Comparison of ENCODE assay signal across 22 cellular contexts in the genomic region with DNA sequence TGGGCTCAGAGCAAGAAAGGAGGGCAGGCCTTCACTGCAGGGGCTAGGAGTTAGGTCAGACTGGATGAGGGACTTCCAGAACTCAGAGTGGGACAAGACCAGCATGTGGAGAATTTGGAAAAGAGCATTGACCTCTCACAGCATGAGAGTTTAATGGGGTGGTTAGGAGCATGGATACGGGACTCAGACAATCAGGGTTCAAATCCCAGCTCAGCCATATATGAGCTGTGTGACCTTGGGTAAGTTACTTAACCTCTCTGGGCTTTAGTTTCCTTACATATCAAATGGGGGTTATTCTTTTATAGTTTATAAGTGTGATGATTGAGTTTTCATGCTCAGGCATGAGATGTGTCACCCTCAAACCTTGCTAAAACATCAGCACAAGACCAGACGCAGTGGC. TPM values are rescaled to one million over a fixed set of nuclear protein-coding genes. Genes with fewer than 3 reads are reported as not detected.
DNase-seq lines count a peak whose midpoint lies in the region; ATAC-seq, FAIRE-seq and TF ChIP-seq lines count a peak whose summit lies in the region.
"Had no signal": no experiment of that assay in that cellular context is flagged by ENCODE, and none has a peak within 500 bp of the region (broad histone marks: within the 10 kb centered on the region; RNA-seq: fewer than 3 reads in every experiment).

No MANE protein-coding gene starts in this region.

- H3K79me2 ChIP-seq in HepG2 (ENCODE audit: insufficient read depth, low read length) (no peaks in the 10 kb centered on the region), GM12878 (ENCODE audit: control insufficient read depth, insufficient read depth, low read length) (no peaks in the 10 kb centered on the region), PC-9 (ENCODE audit: low read depth) (no peaks in the 10 kb centered on the region)

- H3K27ac Mint-ChIP-seq in neural crest cell (ENCODE audit: unreplicated experiment), result peak overlapping the region; percentile 43
- H3K27ac Mint-ChIP-seq: CD4-positive, alpha-beta memory T cell; H9; HFFc6 had no signal

- H3K9ac ChIP-seq in HepG2 (ENCODE audit: insufficient read depth, low read depth, low read length), result no peak overlapping the region
- no peak overlapping the region for H3K9ac ChIP-seq in GM12878 (ENCODE audit: control insufficient read depth, insufficient read depth, low read length)
- H3K9ac ChIP-seq: GM23248 had no signal

- POLR2A ChIA-PET in HepG2 (lab: Yijun Ruan, JAX) (no interaction called here), GM12878 (lab: Charles Lee) (no interaction called here), PC-9 (lab: Charles Lee; ENCODE audit: unreplicated experiment) (no interaction called here)

- no peak overlapping the region for H3K4me3 ChIP-seq in HepG2 (replicated peaks in 1 of 3; ENCODE audit: insufficient read depth in 1 of 3, low read depth in 2 of 3, low read length in 3 of 3)
- no peak overlapping the region for H3K4me3 ChIP-seq in right lobe of liver
- no peak overlapping the region for H3K4me3 ChIP-seq in GM12878
- H3K4me3 ChIP-seq in PC-9, result no peak overlapping the region
- no peak overlapping the region for H3K4me3 ChIP-seq in adrenal gland
- H3K4me3 ChIP-seq in transverse colon, result no peak overlapping the region
- H3K4me3 ChIP-seq: GM23248 had no signal

- no peaks in the 10 kb centered on the region for H3K27me3 Mint-ChIP-seq in neural crest cell (ENCODE audit: low read depth)
- H3K27me3 Mint-ChIP-seq: CD4-positive, alpha-beta memory T cell had no signal

- H3K36me3 ChIP-seq in HepG2 (replicated peaks in 1 of 2; ENCODE audit: control insufficient read depth in 1 of 2, insufficient read depth in 2 of 2, low read length in 2 of 2) (no peaks in the 10 kb centered on the region), right lobe of liver (no peaks in the 10 kb centered on the region), GM12878 (ENCODE audit: control insufficient read depth in 2 of 2, insufficient read depth in 2 of 2, low read length in 1 of 2) (no peaks in the 10 kb centered on the region), PC-9 (ENCODE audit: low read depth) (no peaks in the 10 kb centered on the region), adrenal gland (replicated peaks in 1 of 2) (no peaks in the 10 kb centered on the region), transverse colon (no peaks in the 10 kb centered on the region)

- peaks cover 2% of the 10 kb centered on the region for H3K4me1 Mint-ChIP-seq in neural crest cell

- in situ Hi-C loops in HepG2 (cut with HindIII; ENCODE audit: extremely low pct_ligation_motif_present, low pct_unique_long_range_greater_than_20kb) (no loop called here), GM12878 (cut with MboI) (no loop called here), transverse colon (cut with MboI; ENCODE audit: low pct_ligation_motif_present in 1 of 4, low pct_unique_long_range_greater_than_20kb in 1 of 4, low sequenced_read_pairs in 3 of 4) (loop anchor here in 1 of 4 donors (10.0 kb wide), 1 partner anchor 69 kb away; no protein-coding TSS in a partner anchor)

- no peak for DNase-seq in HepG2 (ENCODE audit: low spot score)
- DNase-seq in right lobe of liver, result no peak
- no peak for DNase-seq in GM12878 (ENCODE audit: low read depth, low spot score)
- no peak for DNase-seq in neural crest cell (ENCODE audit: low read depth, low spot score)
- DNase-seq in PC-9, result no peak
- no peak for DNase-seq in adrenal gland
- no peak for DNase-seq in transverse colon
- DNase-seq: 8988T; C1 segment of cervical spinal cord; Calu3; CD4-positive, alpha-beta memory T cell; COR-L47; DMS53; DMS79 treated with DMSO at 0.1 percent for 48 hours; GF-D8; GM23248; H9; HFFc6 had no signal

- SMC1A ChIA-PET in GM12878 (lab: Charles Lee; ENCODE audit: uncharacterized antibody, unreplicated experiment), result interaction anchor here (1.5 kb wide), 1 partner anchor 25 kb away, joined by 3 read pairs; no protein-coding TSS in a partner anchor

- H3K4me2 ChIP-seq in HepG2 (ENCODE audit: low read depth, low read length) (no peak overlapping the region), GM12878 (ENCODE audit: control insufficient read depth, insufficient read depth) (no peak overlapping the region), PC-9 (no peak overlapping the region)

- H3K4me3 Mint-ChIP-seq in neural crest cell, result no peak overlapping the region
- H3K4me3 Mint-ChIP-seq: CD4-positive, alpha-beta memory T cell; H9; HFFc6 had no signal

- CTCF ChIA-PET in HepG2 (lab: Yijun Ruan, JAX; ENCODE audit: low intra/inter-chr PET ratio, low total read pairs), result no interaction called here
- CTCF ChIA-PET in GM12878 (lab: Yijun Ruan, JAX), result interaction anchor here (1.4 kb wide), 1 partner anchor 12 kb away, joined by 3 read pairs; no protein-coding TSS in a partner anchor
- CTCF ChIA-PET in PC-9 (lab: Charles Lee), result no interaction called here

- RAD21 ChIA-PET in GM12878 (lab: Charles Lee; ENCODE audit: unreplicated experiment), result interaction anchor here (2.7 kb wide), 1 partner anchor 37 kb away, joined by 10 read pairs; a partner anchor contains a TSS

- H3K36me3 Mint-ChIP-seq in neural crest cell (ENCODE audit: low read depth), result no peaks in the 10 kb centered on the region
- H3K36me3 Mint-ChIP-seq: CD4-positive, alpha-beta memory T cell had no signal

- H3K27me3 ChIP-seq in HepG2 (ENCODE audit: control insufficient read depth in 1 of 2, insufficient read depth in 2 of 2, low read length in 2 of 2), result peaks cover 3 to 10% of the 10 kb centered on the region in 2 experiments; a peak in 3 of 5 replicates
- H3K27me3 ChIP-seq in right lobe of liver, result no peaks in the 10 kb centered on the region
- no peaks in the 10 kb centered on the region for H3K27me3 ChIP-seq in GM12878 (replicated peaks in 1 of 2; ENCODE audit: control insufficient read depth in 2 of 2, insufficient read depth in 2 of 2, low read length in 1 of 2)
- H3K27me3 ChIP-seq in PC-9 (ENCODE audit: insufficient read depth, low read depth), result no peaks in the 10 kb centered on the region
- H3K27me3 ChIP-seq in adrenal gland, result no peaks in the 10 kb centered on the region
- H3K27me3 ChIP-seq in transverse colon, result peaks cover 6% of the 10 kb centered on the region

- BruUV-seq in HepG2 (replicated peaks; lab: Mats Ljungman, UMichigan) (no TSS peak), GM12878 (replicated peaks; lab: Mats Ljungman, UMichigan) (no TSS peak), PC-9 (replicated peaks; lab: Mats Ljungman, UMichigan) (no TSS peak)

- H3K9me3 Mint-ChIP-seq in neural crest cell, result no peaks in the 10 kb centered on the region
- H3K9me3 Mint-ChIP-seq: CD4-positive, alpha-beta memory T cell; H9; HFFc6 had no signal

- H3K9me3 ChIP-seq in HepG2 (ENCODE audit: low read length) (no peaks in the 10 kb centered on the region), right lobe of liver (no peaks in the 10 kb centered on the region), GM12878 (replicated peaks; ENCODE audit: control insufficient read depth, insufficient read depth, low read length) (no peaks in the 10 kb centered on the region), PC-9 (ENCODE audit: insufficient read depth, low read depth) (no peaks in the 10 kb centered on the region), adrenal gland (replicated peaks in 1 of 3) (no peaks in the 10 kb centered on the region), transverse colon (no peaks in the 10 kb centered on the region)

- TF ChIP-seq POLR2A in HepG2 (IDR thresholded peaks at IDR 0.05; ENCODE audit: insufficient read depth in 1 of 2, low read depth in 2 of 2, low read length in 2 of 2) (no peak), right lobe of liver (IDR thresholded peaks at IDR 0.05) (no peak), GM12878 (IDR thresholded peaks at IDR 0.05; ENCODE audit: low read depth, low read length) (no peak), adrenal gland (IDR thresholded peaks at IDR 0.05) (no peak), transverse colon (IDR thresholded peaks at IDR 0.05) (no peak)

- 0 out of 2 replicates have a peak, but pooled peaks cover 13% of the 10 kb centered on the region for H3F3A ChIP-seq in PC-9 (ENCODE audit: insufficient read depth, low read depth)

- TF ChIP-seq CTCF in HepG2 (CRISPR knock-in tag; IDR thresholded peaks at IDR 0.05) (no peak), right lobe of liver (IDR thresholded peaks at IDR 0.05) (no peak), GM12878 (IDR thresholded peaks at IDR 0.05 in 2 of 3, conservative IDR thresholded peaks at IDR 0.05 in 1 of 3; ENCODE audit: control insufficient read depth in 2 of 3, extremely low read depth in 1 of 3, insufficient read depth in 1 of 3, low read depth in 3 of 3, low read length in 3 of 3) (no peak), neural crest cell (conservative IDR thresholded peaks at IDR 0.05) (no peak), PC-9 (conservative IDR thresholded peaks at IDR 0.05) (no peak), adrenal gland (IDR thresholded peaks at IDR 0.05) (no peak), transverse colon (IDR thresholded peaks at IDR 0.05) (no peak)

- H4K20me1 ChIP-seq in HepG2 (ENCODE audit: insufficient read depth, low read length), result no peaks in the 10 kb centered on the region
- H4K20me1 ChIP-seq in GM12878 (ENCODE audit: control insufficient read depth, insufficient read depth), result no peaks in the 10 kb centered on the region
- no peaks in the 10 kb centered on the region for H4K20me1 ChIP-seq in PC-9 (ENCODE audit: insufficient read depth)

- H2AFZ ChIP-seq in HepG2 (ENCODE audit: low read length) (no peak overlapping the region), GM12878 (ENCODE audit: control insufficient read depth, low read depth, low read length) (no peak overlapping the region), PC-9 (no peak overlapping the region)
- H2AFZ ChIP-seq: GM23248 had no signal

- TF ChIP-seq EP300 in HepG2 (IDR thresholded peaks at IDR 0.05; ENCODE audit: low read depth in 2 of 2, low read length in 2 of 2) (no peak), HepG2 (CRISPR knock-in tag; IDR thresholded peaks at IDR 0.05; ENCODE audit: borderline replicate concordance) (no peak), GM12878 (IDR thresholded peaks at IDR 0.05; ENCODE audit: borderline replicate concordance in 1 of 2, control insufficient read depth in 1 of 2, low read depth in 2 of 2, low read length in 2 of 2) (no peak), transverse colon (IDR thresholded peaks at IDR 0.05; ENCODE audit: low read depth) (no peak)

- no peaks in the 10 kb centered on the region for H3K9me2 ChIP-seq in PC-9 (ENCODE audit: insufficient read depth)

- WGBS in HepG2 (ENCODE audit: low lambda C conversion rate), result 50% methylated on average over 2 of the region's 2 CpGs
- 83% methylated on average over 2 of the region's 2 CpGs for WGBS in right lobe of liver (ENCODE audit: insufficient coverage, low coverage, low lambda C conversion rate, missing lambda C conversion rate)
- WGBS in GM12878 (ENCODE audit: insufficient coverage, insufficient replicate concordance, low lambda C conversion rate, missing lambda C conversion rate), result 68% methylated on average over 2 of the region's 2 CpGs
- WGBS in adrenal gland, 4 donors, result 82 to 92% (median 86%) methylated on average over 2 of the region's 2 CpGs
- 98% methylated on average over 2 of the region's 2 CpGs; no CpG with 5 or more reads in 1 of the 2 donors for WGBS in transverse colon (ENCODE audit: low coverage in 1 of 2), 2 donors

- ATAC-seq in HepG2, result no peak
- no peak for ATAC-seq in right lobe of liver
- ATAC-seq in GM12878, result no peak
- ATAC-seq: HCT116 had no signal

- no peak overlapping the region for H3K27ac ChIP-seq in HepG2 (ENCODE audit: extremely low read length, insufficient read depth, low read length)
- no peak overlapping the region for H3K27ac ChIP-seq in right lobe of liver
- no peak overlapping the region for H3K27ac ChIP-seq in GM12878 (ENCODE audit: control insufficient read depth, insufficient read depth)
- H3K27ac ChIP-seq in PC-9, result no peak overlapping the region
- no peak overlapping the region for H3K27ac ChIP-seq in adrenal gland
- H3K27ac ChIP-seq in transverse colon, result no peak overlapping the region
- H3K27ac ChIP-seq: GM23248 had no signal

- H3K4me1 ChIP-seq in HepG2 (ENCODE audit: insufficient read depth, low read length) (peaks cover under 1% of the 10 kb centered on the region; the same call in 1 of the 2 replicates), right lobe of liver (peaks cover 0 to 3% (median 0%) of the 10 kb centered on the region in 4 donors), GM12878 (ENCODE audit: control insufficient read depth, insufficient read depth, low read length) (no peaks in the 10 kb centered on the region), PC-9 (replicated peaks; ENCODE audit: insufficient read depth) (peaks cover 5% of the 10 kb centered on the region; the same call in 1 of the 2 replicates), adrenal gland (replicated peaks in 1 of 2) (no peaks in the 10 kb centered on the region), transverse colon (no peaks in the 10 kb centered on the region)

- TF ChIP-seq RAD21 in HepG2 (CRISPR knock-in tag; IDR thresholded peaks at IDR 0.05) (no peak), GM12878 (IDR thresholded peaks at IDR 0.05; ENCODE audit: insufficient read depth, low read depth, low read length) (no peak)

- FAIRE-seq in HepG2 (lab: Jason Lieb, UNC) (no peak), GM12878 (lab: Jason Lieb, UNC) (no peak)
- FAIRE-seq: GM12892 had no signal

- intact Hi-C loops in HepG2 (cut with micrococcal nuclease; ENCODE audit: unreplicated experiment) (no loop called here), right lobe of liver (cut with DNase I) (no loop called here), GM12878 (cut with micrococcal nuclease; ENCODE audit: unreplicated experiment) (no loop called here), PC-9 (cut with micrococcal nuclease; ENCODE audit: unreplicated experiment) (no loop called here), adrenal gland (cut with DNase I) (no loop called here), transverse colon (cut with DNase I; ENCODE audit: low total_unique reads) (loop anchor here (10.0 kb wide), 1 partner anchor 59 kb away; no protein-coding TSS in a partner anchor)

RNA-seq across cellular contexts. Expression of a gene that starts 37.4 kb away (rescaled TPM):
- total RNA-seq in HepG2 (2016; rRNA removed; fragmentation: Illumina TruSeq; extraction: Trizol), result 68.9 and 77.9 TPM in 2 replicates
- 33.0 and 40.4 TPM in 2 replicates for total RNA-seq in HepG2 (2016; cell fraction: cytosol; rRNA removed; fragmentation: Illumina TruSeq; extraction: Trizol; ENCODE audit: low read depth)
- total RNA-seq in HepG2 (2016; cell fraction: insoluble cytoplasmic fraction; rRNA removed; fragmentation: Illumina TruSeq; extraction: Trizol), result 67.3 and 68.1 TPM in 2 replicates
- 116 and 133 TPM in 2 replicates for total RNA-seq in HepG2 (2016; cell fraction: membrane; rRNA removed; fragmentation: Illumina TruSeq; extraction: Trizol)
- 33.2 and 35.5 TPM in 2 replicates for total RNA-seq in HepG2 (2016; cell fraction: nucleus; rRNA removed; fragmentation: Illumina TruSeq; extraction: Trizol)
- 76.9 and 81.4 TPM in 2 replicates for polyA plus RNA-seq in HepG2 (2011; rRNA removed)
- polyA plus RNA-seq in HepG2 (2011; cell fraction: cytosol; rRNA removed), result 86.0 TPM in 2 replicates
- polyA plus RNA-seq in HepG2 (2011; cell fraction: nucleus; rRNA removed), result 33.7 and 38.7 TPM in 2 replicates
- polyA plus RNA-seq in HepG2 (2012), result 40.0 and 40.1 TPM in 2 replicates
- polyA plus RNA-seq in HepG2 (2016; cell fraction: cytosol; fragmentation: Illumina TruSeq; extraction: Trizol; ENCODE audit: low read depth), result 28.2 and 39.0 TPM in 2 replicates
- 72.9 and 78.4 TPM in 2 replicates for polyA plus RNA-seq in HepG2 (2016; cell fraction: insoluble cytoplasmic fraction; fragmentation: Illumina TruSeq; extraction: Trizol; ENCODE audit: low read depth)
- polyA plus RNA-seq in HepG2 (2016; cell fraction: membrane; fragmentation: Illumina TruSeq; extraction: Trizol; ENCODE audit: low read depth), result 87.0 and 103 TPM in 2 replicates
- polyA plus RNA-seq in HepG2 (2016; cell fraction: nucleus; fragmentation: Illumina TruSeq; extraction: Trizol; ENCODE audit: insufficient read depth, low read depth), result 49.9 and 55.5 TPM in 2 replicates
- polyA minus RNA-seq in HepG2 (2011; rRNA and poly(A)+ RNA removed; ENCODE audit: low replicate concordance), result 171 and 230 TPM in 2 replicates
- 93.0 and 100 TPM in 2 replicates for polyA minus RNA-seq in HepG2 (2011; cell fraction: cytosol; rRNA and poly(A)+ RNA removed)
- polyA minus RNA-seq in HepG2 (2011; cell fraction: nucleus; rRNA and poly(A)+ RNA removed), result 24.7 and 35.2 TPM in 2 replicates
- total RNA-seq in right lobe of liver, result 10 to 100 TPM; 57.5 to 71.8 (median 66.1) TPM
- total RNA-seq in GM12878 (2013; cell fraction: nucleolus; rRNA removed), result 39.1 and 42.2 TPM in 2 replicates
- 62.7 and 65.9 TPM in 2 replicates for total RNA-seq in GM12878 (2014; rRNA removed)
- 45.0 and 47.0 TPM in 2 replicates for total RNA-seq in GM12878 (2014; rRNA removed; fragmentation: Illumina TruSeq; extraction: Trizol)
- total RNA-seq in GM12878 (2021), result 77.0 and 78.3 TPM in 2 replicates
- polyA plus RNA-seq in GM12878 (2011; ENCODE audit: low read depth), result 39.6 TPM
- 98.6 and 99.9 TPM in 2 replicates for polyA plus RNA-seq in GM12878 (2011; rRNA removed)
- 113 and 137 TPM in 2 replicates for polyA plus RNA-seq in GM12878 (2011; cell fraction: cytosol; rRNA removed)
- polyA plus RNA-seq in GM12878 (2011; cell fraction: nucleus; rRNA removed), result 52.2 and 54.1 TPM in 2 replicates
- polyA plus RNA-seq in GM12878 (2012), result 60.4 and 69.4 TPM in 2 replicates
- 34.8 and 44.7 TPM in 2 replicates for polyA plus RNA-seq in GM12878 (2014; fragmentation: Illumina TruSeq; extraction: Trizol)
- 10 to 100 TPM; 13.7 to 31.8 TPM for polyA plus RNA-seq in GM12878 (2014; fragmentation: Nextera tagmentation; extraction: Ambion mirVana)
- 51.8 and 54.0 TPM in 2 replicates for polyA plus RNA-seq in GM12878 (2014; rRNA removed)
- 10 to 100 TPM; 53.0 to 59.3 TPM for polyA plus RNA-seq in GM12878 (2016; fragmentation: Nextera tagmentation; extraction: Ambion mirVana)
- polyA minus RNA-seq in GM12878 (2011; rRNA and poly(A)+ RNA removed), result 120 and 218 TPM in 2 replicates
- polyA minus RNA-seq in GM12878 (2011; cell fraction: cytosol; rRNA and poly(A)+ RNA removed), result 84.7 and 89.1 TPM in 2 replicates
- polyA minus RNA-seq in GM12878 (2011; cell fraction: nucleus; rRNA and poly(A)+ RNA removed), result 25.6 and 36.5 TPM in 2 replicates
- total RNA-seq in neural crest cell, result 104 and 109 TPM in 2 replicates
- total RNA-seq in PC-9 (2021), result 101 and 117 TPM in 2 replicates
- total RNA-seq in adrenal gland, result 100 to 1,000 TPM; 109 to 154 (median 141) TPM
- 100 to 1,000 TPM in 1 of 3 donors, 10 to 100 TPM in 2; 28.4 to 118 (median 33.8) TPM for polyA plus RNA-seq in adrenal gland
- 100 to 1,000 TPM in 2 of 4 donors, 10 to 100 TPM in 2; 69.2 to 109 (median 88.4) TPM for total RNA-seq in transverse colon

RNA-seq across cellular contexts. Expression of a gene that starts 37.7 kb away (rescaled TPM):
- 0.07 and 0.18 TPM in 2 replicates for total RNA-seq in HepG2 (2016; rRNA removed; fragmentation: Illumina TruSeq; extraction: Trizol)
- not detected in 2 replicates for total RNA-seq in HepG2 (2016; cell fraction: cytosol; rRNA removed; fragmentation: Illumina TruSeq; extraction: Trizol; ENCODE audit: low read depth)
- total RNA-seq in HepG2 (2016; cell fraction: insoluble cytoplasmic fraction; rRNA removed; fragmentation: Illumina TruSeq; extraction: Trizol), result 0.11 TPM in 1 of 2 replicates, not detected in the other
- total RNA-seq in HepG2 (2016; cell fraction: membrane; rRNA removed; fragmentation: Illumina TruSeq; extraction: Trizol), result not detected in 2 replicates
- total RNA-seq in HepG2 (2016; cell fraction: nucleus; rRNA removed; fragmentation: Illumina TruSeq; extraction: Trizol), result not detected in 2 replicates
- polyA plus RNA-seq in HepG2 (2011; rRNA removed), result 0.20 and 0.35 TPM in 2 replicates
- polyA plus RNA-seq in HepG2 (2011; cell fraction: cytosol; rRNA removed), result 0.01 and 0.04 TPM in 2 replicates
- 2.3 and 2.8 TPM in 2 replicates for polyA plus RNA-seq in HepG2 (2011; cell fraction: nucleus; rRNA removed)
- 0.23 and 0.32 TPM in 2 replicates for polyA plus RNA-seq in HepG2 (2012)
- not detected in 2 replicates for polyA plus RNA-seq in HepG2 (2016; cell fraction: cytosol; fragmentation: Illumina TruSeq; extraction: Trizol; ENCODE audit: low read depth)
- polyA plus RNA-seq in HepG2 (2016; cell fraction: insoluble cytoplasmic fraction; fragmentation: Illumina TruSeq; extraction: Trizol; ENCODE audit: low read depth), result not detected in 2 replicates
- polyA plus RNA-seq in HepG2 (2016; cell fraction: membrane; fragmentation: Illumina TruSeq; extraction: Trizol; ENCODE audit: low read depth), result not detected in 2 replicates
- polyA plus RNA-seq in HepG2 (2016; cell fraction: nucleus; fragmentation: Illumina TruSeq; extraction: Trizol; ENCODE audit: insufficient read depth, low read depth), result 0.56 and 0.60 TPM in 2 replicates
- polyA minus RNA-seq in HepG2 (2011; rRNA and poly(A)+ RNA removed; ENCODE audit: low replicate concordance), result 0.02 and 0.28 TPM in 2 replicates
- polyA minus RNA-seq in HepG2 (2011; cell fraction: cytosol; rRNA and poly(A)+ RNA removed), result not detected in 2 replicates
- 0.52 and 0.75 TPM in 2 replicates for polyA minus RNA-seq in HepG2 (2011; cell fraction: nucleus; rRNA and poly(A)+ RNA removed)
- 1 to 10 TPM in 4 of 6 experiments, under 1 TPM in 2; 0.19 to 6.2 (median 1.5) TPM for total RNA-seq in right lobe of liver
- 5.5 and 6.0 TPM in 2 replicates for total RNA-seq in GM12878 (2013; cell fraction: nucleolus; rRNA removed)
- total RNA-seq in GM12878 (2014; rRNA removed), result 0.22 and 0.23 TPM in 2 replicates
- 0.18 TPM in 1 of 2 replicates, not detected in the other for total RNA-seq in GM12878 (2014; rRNA removed; fragmentation: Illumina TruSeq; extraction: Trizol)
- total RNA-seq in GM12878 (2021), result 0.13 and 0.56 TPM in 2 replicates
- polyA plus RNA-seq in GM12878 (2011; ENCODE audit: low read depth), result 1.0 TPM
- polyA plus RNA-seq in GM12878 (2011; rRNA removed), result 0.71 and 0.77 TPM in 2 replicates
- 0.70 and 0.94 TPM in 2 replicates for polyA plus RNA-seq in GM12878 (2011; cell fraction: cytosol; rRNA removed)
- 3.4 and 8.1 TPM in 2 replicates for polyA plus RNA-seq in GM12878 (2011; cell fraction: nucleus; rRNA removed)
- 1.6 and 2.1 TPM in 2 replicates for polyA plus RNA-seq in GM12878 (2012)
- 0.03 and 0.19 TPM in 2 replicates for polyA plus RNA-seq in GM12878 (2014; fragmentation: Illumina TruSeq; extraction: Trizol)
- polyA plus RNA-seq in GM12878 (2014; fragmentation: Nextera tagmentation; extraction: Ambion mirVana), result not detected
- 0.10 and 0.20 TPM in 2 replicates for polyA plus RNA-seq in GM12878 (2014; rRNA removed)
- under 1 TPM in 1 of 2 experiments, not detected in 1; 0.03 TPM for polyA plus RNA-seq in GM12878 (2016; fragmentation: Nextera tagmentation; extraction: Ambion mirVana)
- 0.29 and 1.5 TPM in 2 replicates for polyA minus RNA-seq in GM12878 (2011; rRNA and poly(A)+ RNA removed)
- not detected in 2 replicates for polyA minus RNA-seq in GM12878 (2011; cell fraction: cytosol; rRNA and poly(A)+ RNA removed)
- 1.7 and 2.9 TPM in 2 replicates for polyA minus RNA-seq in GM12878 (2011; cell fraction: nucleus; rRNA and poly(A)+ RNA removed)
- 1.3 and 1.6 TPM in 2 replicates for total RNA-seq in neural crest cell
- 3.5 and 4.9 TPM in 2 replicates for total RNA-seq in PC-9 (2021)
- 1 to 10 TPM in 1 of 8 donors, under 1 TPM in 5, not detected in 2; 0.44 to 1.0 (median 0.88) TPM for total RNA-seq in adrenal gland
- 1 to 10 TPM in 2 of 3 donors, under 1 TPM in 1; 0.57 to 3.5 (median 2.2) TPM for polyA plus RNA-seq in adrenal gland
- total RNA-seq in transverse colon, result 1 to 10 TPM; 1.1 to 4.2 (median 1.2) TPM
- total RNA-seq: Daoy, G401 had no signal

RNA-seq across cellular contexts. Expression of a gene that starts 58.5 kb away (rescaled TPM):
- 23.0 and 26.6 TPM in 2 replicates for total RNA-seq in HepG2 (2016; rRNA removed; fragmentation: Illumina TruSeq; extraction: Trizol)
- total RNA-seq in HepG2 (2016; cell fraction: cytosol; rRNA removed; fragmentation: Illumina TruSeq; extraction: Trizol; ENCODE audit: low read depth), result 34.5 and 35.0 TPM in 2 replicates
- 19.6 and 31.0 TPM in 2 replicates for total RNA-seq in HepG2 (2016; cell fraction: insoluble cytoplasmic fraction; rRNA removed; fragmentation: Illumina TruSeq; extraction: Trizol)
- total RNA-seq in HepG2 (2016; cell fraction: membrane; rRNA removed; fragmentation: Illumina TruSeq; extraction: Trizol), result 18.9 and 21.9 TPM in 2 replicates
- total RNA-seq in HepG2 (2016; cell fraction: nucleus; rRNA removed; fragmentation: Illumina TruSeq; extraction: Trizol), result 27.8 and 29.3 TPM in 2 replicates
- 20.1 and 24.9 TPM in 2 replicates for polyA plus RNA-seq in HepG2 (2011; rRNA removed)
- polyA plus RNA-seq in HepG2 (2011; cell fraction: cytosol; rRNA removed), result 16.7 and 20.6 TPM in 2 replicates
- polyA plus RNA-seq in HepG2 (2011; cell fraction: nucleus; rRNA removed), result 78.3 and 80.8 TPM in 2 replicates
- polyA plus RNA-seq in HepG2 (2012), result 18.5 and 21.7 TPM in 2 replicates
- 7.5 and 8.3 TPM in 2 replicates for polyA plus RNA-seq in HepG2 (2016; cell fraction: cytosol; fragmentation: Illumina TruSeq; extraction: Trizol; ENCODE audit: low read depth)
- polyA plus RNA-seq in HepG2 (2016; cell fraction: insoluble cytoplasmic fraction; fragmentation: Illumina TruSeq; extraction: Trizol; ENCODE audit: low read depth), result 19.2 and 22.3 TPM in 2 replicates
- 10.0 and 11.1 TPM in 2 replicates for polyA plus RNA-seq in HepG2 (2016; cell fraction: membrane; fragmentation: Illumina TruSeq; extraction: Trizol; ENCODE audit: low read depth)
- 47.8 and 50.0 TPM in 2 replicates for polyA plus RNA-seq in HepG2 (2016; cell fraction: nucleus; fragmentation: Illumina TruSeq; extraction: Trizol; ENCODE audit: insufficient read depth, low read depth)
- 43.9 and 69.9 TPM in 2 replicates for polyA minus RNA-seq in HepG2 (2011; rRNA and poly(A)+ RNA removed; ENCODE audit: low replicate concordance)
- 10.0 and 13.9 TPM in 2 replicates for polyA minus RNA-seq in HepG2 (2011; cell fraction: cytosol; rRNA and poly(A)+ RNA removed)
- 46.6 and 47.5 TPM in 2 replicates for polyA minus RNA-seq in HepG2 (2011; cell fraction: nucleus; rRNA and poly(A)+ RNA removed)
- total RNA-seq in right lobe of liver, result 10 to 100 TPM; 10.4 to 28.8 (median 17.3) TPM
- 79.5 and 83.7 TPM in 2 replicates for total RNA-seq in GM12878 (2013; cell fraction: nucleolus; rRNA removed)
- 54.0 and 57.8 TPM in 2 replicates for total RNA-seq in GM12878 (2014; rRNA removed)
- 37.7 and 42.1 TPM in 2 replicates for total RNA-seq in GM12878 (2014; rRNA removed; fragmentation: Illumina TruSeq; extraction: Trizol)
- total RNA-seq in GM12878 (2021), result 55.0 and 56.2 TPM in 2 replicates
- polyA plus RNA-seq in GM12878 (2011; ENCODE audit: low read depth), result 18.1 TPM
- polyA plus RNA-seq in GM12878 (2011; rRNA removed), result 17.1 and 32.9 TPM in 2 replicates
- 42.7 and 47.6 TPM in 2 replicates for polyA plus RNA-seq in GM12878 (2011; cell fraction: cytosol; rRNA removed)
- polyA plus RNA-seq in GM12878 (2011; cell fraction: nucleus; rRNA removed), result 108 and 113 TPM in 2 replicates
- 27.8 and 30.8 TPM in 2 replicates for polyA plus RNA-seq in GM12878 (2012)
- 19.3 and 35.2 TPM in 2 replicates for polyA plus RNA-seq in GM12878 (2014; fragmentation: Illumina TruSeq; extraction: Trizol)
- polyA plus RNA-seq in GM12878 (2014; fragmentation: Nextera tagmentation; extraction: Ambion mirVana), result 10 to 100 TPM in 1 of 2 experiments, 1 to 10 TPM in 1; 9.1 to 13.7 TPM
- polyA plus RNA-seq in GM12878 (2014; rRNA removed), result 53.3 and 56.5 TPM in 2 replicates
- polyA plus RNA-seq in GM12878 (2016; fragmentation: Nextera tagmentation; extraction: Ambion mirVana), result 10 to 100 TPM; 49.3 to 64.8 TPM
- 34.3 and 52.0 TPM in 2 replicates for polyA minus RNA-seq in GM12878 (2011; rRNA and poly(A)+ RNA removed)
- polyA minus RNA-seq in GM12878 (2011; cell fraction: cytosol; rRNA and poly(A)+ RNA removed), result 18.8 and 21.0 TPM in 2 replicates
- polyA minus RNA-seq in GM12878 (2011; cell fraction: nucleus; rRNA and poly(A)+ RNA removed), result 35.2 and 59.0 TPM in 2 replicates
- total RNA-seq in neural crest cell, result 40.3 and 41.5 TPM in 2 replicates
- total RNA-seq in PC-9 (2021), result 62.4 and 66.9 TPM in 2 replicates
- total RNA-seq in adrenal gland, result 10 to 100 TPM; 34.9 to 81.4 (median 43.5) TPM
- polyA plus RNA-seq in adrenal gland, result 10 to 100 TPM; 17.1 to 97.1 (median 69.0) TPM
- 10 to 100 TPM; 27.9 to 90.6 (median 33.3) TPM for total RNA-seq in transverse colon
